Comparison of ENCODE assay signal across 14 cellular contexts in the genomic region with DNA sequence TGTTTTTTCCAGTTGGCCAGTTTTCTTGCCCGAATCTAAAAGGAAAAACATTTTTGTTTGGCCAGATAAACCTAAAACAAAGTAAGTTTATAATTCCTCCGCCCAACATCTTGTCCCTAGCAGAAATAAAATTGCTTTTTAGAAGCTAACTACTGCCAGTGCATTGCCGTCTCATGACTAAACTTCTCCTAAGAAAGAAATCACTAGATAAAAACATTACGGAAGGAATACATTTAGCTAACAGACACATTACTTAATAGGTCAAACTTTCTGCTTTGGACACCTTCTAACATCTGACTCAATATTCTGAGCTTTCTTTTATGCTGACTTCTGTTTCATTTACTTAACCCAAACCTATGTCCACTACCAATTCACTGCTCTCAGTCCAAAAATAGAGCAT. TPM values are rescaled to one million over a fixed set of nuclear protein-coding genes. Genes with fewer than 3 reads are reported as not detected.
DNase-seq lines count a peak whose midpoint lies in the region; ATAC-seq and TF ChIP-seq lines count a peak whose summit lies in the region.
"Had no signal": no experiment of that assay in that cellular context is flagged by ENCODE, and none has a peak within 500 bp of the region (broad histone marks: within the 10 kb centered on the region; RNA-seq: fewer than 3 reads in every experiment).

No MANE protein-coding gene starts in this region.

- no peaks in the 10 kb centered on the region for H3K9me3 ChIP-seq in Karpas-422 (ENCODE audit: low read length)

- no peak overlapping the region for H3K9ac ChIP-seq in Karpas-422 (ENCODE audit: low read length)

- no peak overlapping the region for H3K4me3 Mint-ChIP-seq in activated CD4-positive, alpha-beta memory T cell treated with anti-CD3 and anti-CD28 coated beads for 36 hours
- H3K4me3 Mint-ChIP-seq in activated naive CD8-positive, alpha-beta T cell treated with anti-CD3 and anti-CD28 coated beads for 36 hours, result no peak overlapping the region
- H3K4me3 Mint-ChIP-seq: B cell had no signal

- H3K27ac ChIP-seq in ACC112 (ENCODE audit: low read depth, low read length), result peak overlapping the region; percentile 51
- H3K27ac ChIP-seq in Karpas-422 (ENCODE audit: low read length), result 0 out of 2 replicates have a peak overlapping the region, but pooled peaks have one; percentile 12

- H3K27me3 ChIP-seq in ACC112 (ENCODE audit: insufficient read depth, low read length), result no peaks in the 10 kb centered on the region
- H3K27me3 ChIP-seq in Karpas-422 (ENCODE audit: low read length), result no peaks in the 10 kb centered on the region

- ATAC-seq in omental fat pad (ENCODE audit: low FRiP score) (peak; percentile 82), HG02571 (IDR thresholded peaks at IDR 0.05; ENCODE audit: unreplicated experiment) (no peak), HG02798 (IDR thresholded peaks at IDR 0.05; ENCODE audit: poor library complexity, unreplicated experiment) (no peak)
- ATAC-seq: HepG2, PC-3 had no signal

- no peak overlapping the region for H3K27ac Mint-ChIP-seq in activated CD4-positive, alpha-beta memory T cell treated with anti-CD3 and anti-CD28 coated beads for 36 hours
- H3K27ac Mint-ChIP-seq in activated naive CD8-positive, alpha-beta T cell treated with anti-CD3 and anti-CD28 coated beads for 36 hours, result no peak overlapping the region
- H3K27ac Mint-ChIP-seq: B cell had no signal

- TF ChIP-seq CTCF in omental fat pad (IDR thresholded peaks at IDR 0.05), result no peak

- H3K4me2 ChIP-seq in Karpas-422 (ENCODE audit: low read depth, low read length, poor library complexity, severe bottlenecking), result no peak overlapping the region

- H3K4me1 ChIP-seq in ACC112 (ENCODE audit: control insufficient read depth, insufficient read depth, low read length, unreplicated experiment), result peaks cover 8% of the 10 kb centered on the region
- H3K4me1 ChIP-seq in Karpas-422 (ENCODE audit: low read length), result peaks cover 18% of the 10 kb centered on the region

- H3K79me2 ChIP-seq in ACC112 (ENCODE audit: control insufficient read depth, insufficient read depth, low read length, unreplicated experiment) (peaks cover 9% of the 10 kb centered on the region), Karpas-422 (ENCODE audit: low read length) (peaks cover 74% of the 10 kb centered on the region)

- peak overlapping the region; percentile 73 for H3K4me3 ChIP-seq in ACC112 (ENCODE audit: low read depth, low read length)
- no peak overlapping the region for H3K4me3 ChIP-seq in Karpas-422 (ENCODE audit: low read length)

- intact Hi-C loops in activated CD4-positive, alpha-beta memory T cell treated with anti-CD3 and anti-CD28 coated beads for 36 hours (cut with micrococcal nuclease), result no loop called here

- H3K9me3 Mint-ChIP-seq in activated CD4-positive, alpha-beta memory T cell treated with anti-CD3 and anti-CD28 coated beads for 36 hours, result no peaks in the 10 kb centered on the region
- no peaks in the 10 kb centered on the region for H3K9me3 Mint-ChIP-seq in activated naive CD8-positive, alpha-beta T cell treated with anti-CD3 and anti-CD28 coated beads for 36 hours

- no peaks in the 10 kb centered on the region for H3K27me3 Mint-ChIP-seq in activated CD4-positive, alpha-beta memory T cell treated with anti-CD3 and anti-CD28 coated beads for 36 hours
- H3K27me3 Mint-ChIP-seq in activated naive CD8-positive, alpha-beta T cell treated with anti-CD3 and anti-CD28 coated beads for 36 hours, result no peaks in the 10 kb centered on the region
- H3K27me3 Mint-ChIP-seq: B cell had no signal

- H3K4me1 Mint-ChIP-seq in activated CD4-positive, alpha-beta memory T cell treated with anti-CD3 and anti-CD28 coated beads for 36 hours (ENCODE audit: low read depth), result peaks cover 4% of the 10 kb centered on the region
- peaks cover 17% of the 10 kb centered on the region for H3K4me1 Mint-ChIP-seq in activated naive CD8-positive, alpha-beta T cell treated with anti-CD3 and anti-CD28 coated beads for 36 hours

- H2AFZ ChIP-seq in ACC112 (ENCODE audit: low read length, unreplicated experiment) (peak overlapping the region; percentile 77), Karpas-422 (ENCODE audit: low read length) (no peak overlapping the region)

- H4K20me1 ChIP-seq in Karpas-422 (ENCODE audit: insufficient read depth, low read depth, low read length), result no peaks in the 10 kb centered on the region

- CTCF ChIA-PET in activated CD4-positive, alpha-beta memory T cell treated with anti-CD3 and anti-CD28 coated beads for 36 hours (lab: Charles Lee), result no interaction called here

- DNase-seq in Karpas-422 (no peak), fibroblast of peridontal ligament (ENCODE audit: extremely low read depth) (peak; percentile 80), omental fat pad (ENCODE audit: low spot score) (no peak)
- no peak for DNase-seq in activated CD4-positive, alpha-beta memory T cell treated with anti-CD3 and anti-CD28 coated beads for 36 hours
- no peak for DNase-seq in activated naive CD8-positive, alpha-beta T cell treated with anti-CD3 and anti-CD28 coated beads for 36 hours
- DNase-seq: head of caudate nucleus, mesendoderm, NCI-H2107, PC-3 had no signal

- no peaks in the 10 kb centered on the region for H3K36me3 ChIP-seq in ACC112 (ENCODE audit: insufficient read depth, low read length)
- H3K36me3 ChIP-seq in Karpas-422 (ENCODE audit: insufficient read depth, low read length), result no peaks in the 10 kb centered on the region

- POLR2A ChIA-PET in activated CD4-positive, alpha-beta memory T cell treated with anti-CD3 and anti-CD28 coated beads for 36 hours (lab: Charles Lee), result no interaction called here

- H3K9me2 ChIP-seq in Karpas-422 (replicated peaks; ENCODE audit: insufficient read depth, low read length), result no peaks in the 10 kb centered on the region

- H3K36me3 Mint-ChIP-seq in activated CD4-positive, alpha-beta memory T cell treated with anti-CD3 and anti-CD28 coated beads for 36 hours, result no peaks in the 10 kb centered on the region
- no peaks in the 10 kb centered on the region for H3K36me3 Mint-ChIP-seq in activated naive CD8-positive, alpha-beta T cell treated with anti-CD3 and anti-CD28 coated beads for 36 hours

RNA-seq across cellular contexts. Expression of gene FBXL20, which starts 36.2 kb away (rescaled TPM):
- total RNA-seq in Karpas-422 (2014; rRNA removed; shearing (Covaris generic); ENCODE audit: low replicate concordance), result 14.3 and 27.0 TPM in 2 replicates
- 10 to 100 TPM; 10.4 to 29.6 (median 17.2) TPM for total RNA-seq in omental fat pad
- total RNA-seq in activated CD4-positive, alpha-beta memory T cell treated with anti-CD3 and anti-CD28 coated beads for 36 hours, result 10 to 100 TPM; 17.4 to 18.3 TPM
- total RNA-seq in activated naive CD8-positive, alpha-beta T cell treated with anti-CD3 and anti-CD28 coated beads for 36 hours, result 10 to 100 TPM; 15.7 to 16.3 TPM
